In genomic region chr14:60488175-60488574, GRCh38 we compare ENCODE assay signal across 17 cellular contexts. TPM values are rescaled to one million over a fixed set of nuclear protein-coding genes. Genes with fewer than 3 reads are reported as not detected.
DNase-seq lines count a peak whose midpoint lies in the region; ATAC-seq, FAIRE-seq and TF ChIP-seq lines count a peak whose summit lies in the region.
"Had no signal": no experiment of that assay in that cellular context is flagged by ENCODE, and none has a peak within 500 bp of the region (broad histone marks: within the 10 kb centered on the region; RNA-seq: fewer than 3 reads in every experiment).

No MANE protein-coding gene starts in this region.

- H3K9me3 Mint-ChIP-seq in effector memory CD8-positive, alpha-beta T cell = peaks cover 0 to 4% of the 10 kb centered on the region in 2 donors

- H3K4me2 ChIP-seq in osteoblast (ENCODE audit: insufficient read depth, low read length) = no peak overlapping the region

- DNase-seq in NCI-H2107 treated with DMSO at 0.1 percent for 48 hours (lab: John Stamatoyannopoulos, UW; ENCODE audit: unreplicated experiment) (peak; percentile 44), NCI-H2107 (lab: John Stamatoyannopoulos, UW) (no peak), NCI-H146 (lab: John Stamatoyannopoulos, UW) (peak; percentile 2), osteoblast (ENCODE audit: insufficient read length, low spot score, missing footprints) (peak; percentile 53), NCI-H446 treated with DMSO at 0.1 percent for 48 hours (lab: John Stamatoyannopoulos, UW) (no peak)
- DNase-seq in activated T-cell treated with anti-CD3 and anti-CD28 coated beads, Interleukin-2, amount 50 U/mL, for 1 hour = no peak
- no peak for DNase-seq in effector memory CD8-positive, alpha-beta T cell
- DNase-seq: NCI-H2081, Right ventricle myocardium superior, upper lobe of right lung had no signal

- H3K4me3 Mint-ChIP-seq in effector memory CD8-positive, alpha-beta T cell = no peak overlapping the region

- no peaks in the 10 kb centered on the region for H4K20me1 ChIP-seq in osteoblast (ENCODE audit: insufficient read depth, low read length)

- FAIRE-seq in TTC549 (lab: Jason Lieb, UNC) = peak; percentile 74
- FAIRE-seq: colon had no signal

- H3K27me3 ChIP-seq in osteoblast (ENCODE audit: insufficient read depth, low read length) = peaks cover 36% of the 10 kb centered on the region

- H3K4me3 ChIP-seq in osteoblast (ENCODE audit: insufficient read depth, low read length) = no peak overlapping the region
- H3K4me3 ChIP-seq: HAP-1, upper lobe of right lung had no signal

- H3K9me3 ChIP-seq in osteoblast (ENCODE audit: low read depth, low read length) = no peaks in the 10 kb centered on the region
- H3K9me3 ChIP-seq: HAP-1, upper lobe of right lung had no signal

- no peak overlapping the region for H3K27ac Mint-ChIP-seq in effector memory CD8-positive, alpha-beta T cell

- peaks cover 0 to 8% of the 10 kb centered on the region in 2 donors for H3K27me3 Mint-ChIP-seq in effector memory CD8-positive, alpha-beta T cell

- no peak overlapping the region for H3K27ac ChIP-seq in osteoblast (ENCODE audit: low read depth, low read length)
- H3K27ac ChIP-seq: parathyroid adenoma, upper lobe of right lung had no signal

- H3K36me3 ChIP-seq in osteoblast (ENCODE audit: insufficient read depth, low read length) = no peaks in the 10 kb centered on the region
- H3K36me3 ChIP-seq: HAP-1, upper lobe of right lung had no signal

- no peak overlapping the region for H2AFZ ChIP-seq in osteoblast (ENCODE audit: low read length)
- H2AFZ ChIP-seq: parathyroid adenoma had no signal

- H3K79me2 ChIP-seq in osteoblast (ENCODE audit: insufficient read depth, low read length) = no peaks in the 10 kb centered on the region
- H3K79me2 ChIP-seq: parathyroid adenoma had no signal

- ATAC-seq in effector memory CD8-positive, alpha-beta T cell (replicated peaks) = no peak
- ATAC-seq: upper lobe of right lung had no signal

- peak; percentile 27 for TF ChIP-seq CTCF in osteoblast (IDR thresholded peaks at IDR 0.05; ENCODE audit: extremely low read depth, low read depth, low read length)

- H3K4me1 Mint-ChIP-seq in effector memory CD8-positive, alpha-beta T cell (ENCODE audit: low read depth in 2 of 2) = no peaks in the 10 kb centered on the region

- H3K36me3 Mint-ChIP-seq in effector memory CD8-positive, alpha-beta T cell (ENCODE audit: insufficient read depth) = no peaks in the 10 kb centered on the region

- peaks cover 3% of the 10 kb centered on the region for H3K4me1 ChIP-seq in osteoblast (ENCODE audit: insufficient read depth, low read length)
- H3K4me1 ChIP-seq: parathyroid adenoma, upper lobe of right lung had no signal

RNA-seq across cellular contexts. Expression of gene C14orf39, which starts 2.3 kb away (rescaled TPM):
- 0.29 and 0.72 TPM in 2 replicates for total RNA-seq in osteoblast
- total RNA-seq: fibroblast of lung, Right ventricle myocardium superior, upper lobe of right lung had no signal

RNA-seq across cellular contexts. Expression of gene SIX6, which starts 20.8 kb away (rescaled TPM):
- total RNA-seq in osteoblast = under 0.01 TPM in 1 of 2 replicates, not detected in the other
- total RNA-seq: Daoy, fibroblast of lung, mesenteric fat pad, Right ventricle myocardium superior, upper lobe of right lung had no signal

Comparison
In these comparisons a context has a peak if more than half of its experiments do, and no peak if none do; other contexts are left out.
1. DNase-seq: peak in NCI-H2107 treated with DMSO at 0.1 percent for 48 hours (single experiment), NCI-H146 (single experiment) and osteoblast (single experiment); none in NCI-H2107 (single experiment), activated T-cell treated with anti-CD3 and anti-CD28 coated beads, Interleukin-2, amount 50 U/mL, for 1 hour (single experiment), effector memory CD8-positive, alpha-beta T cell (0 of 3) and NCI-H446 treated with DMSO at 0.1 percent for 48 hours (single experiment).